9 cellular contexts compared by ENCODE assay signal in the genomic region with DNA sequence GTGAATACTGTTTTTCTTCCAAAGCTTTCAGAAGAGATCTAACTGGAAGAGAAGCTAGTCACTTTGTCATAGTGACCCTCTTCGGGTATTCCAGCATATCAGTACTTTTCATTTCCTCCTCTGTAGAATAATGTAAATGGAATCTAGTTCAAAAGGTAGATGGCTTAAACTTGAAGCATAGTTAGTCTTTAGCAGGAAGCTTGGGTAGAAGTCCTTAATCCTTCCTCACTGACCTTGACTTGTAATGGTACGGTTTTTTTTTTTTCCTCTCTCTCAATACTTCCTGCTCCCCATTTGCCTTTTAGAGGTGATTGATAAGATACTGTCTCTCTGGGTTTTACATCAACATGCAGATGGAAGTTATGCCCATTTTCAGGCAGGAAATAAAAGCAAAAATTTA. TPM values are rescaled to one million over a fixed set of nuclear protein-coding genes. Genes with fewer than 3 reads are reported as not detected.
A peak's percentile ranks its signal among the peaks of the same experiment; 100 is the strongest.
DNase-seq lines count a peak whose midpoint lies in the region; ATAC-seq, FAIRE-seq and TF ChIP-seq lines count a peak whose summit lies in the region.
"Had no signal": no experiment of that assay in that cellular context is flagged by ENCODE, and none has a peak within 500 bp of the region (broad histone marks: within the 10 kb centered on the region; RNA-seq: fewer than 3 reads in every experiment).

No MANE protein-coding gene starts in this region.

- H3K9ac ChIP-seq in ES-I3 (ENCODE audit: low read depth, low read length) (peak overlapping the region; percentile 90; the same call in 1 of the 2 replicates), endodermal cell (ENCODE audit: extremely low read depth, low read length, poor library complexity, severe bottlenecking) (peak overlapping the region; percentile 93)

- peak; percentile 30 for DNase-seq in OCI-M1 (lab: John Stamatoyannopoulos, UW)
- DNase-seq in endodermal cell = no peak
- no peak for DNase-seq in pancreas
- DNase-seq in NCI-H226 = no peak
- DNase-seq in GM10248 (ENCODE audit: extremely low spot score) = no peak
- no peak for DNase-seq in germinal center (ENCODE audit: low spot score)
- DNase-seq: KG1 had no signal

- H3K36me3 ChIP-seq in ES-I3 (ENCODE audit: insufficient read depth, low read length) (no peaks in the 10 kb centered on the region), endodermal cell (ENCODE audit: control insufficient read depth, insufficient read depth, low read length) (peaks cover 12% of the 10 kb centered on the region), pancreas (no peaks in the 10 kb centered on the region)

- WGBS in endodermal cell (ENCODE audit: insufficient coverage in 1 of 2, insufficient read length in 1 of 2), 2 experiments = 89 to 100% methylated on average over 1 of the region's 2 CpGs
- WGBS in pancreas, 2 donors = 14 to 21% methylated on average over 2 of the region's 2 CpGs

- H3K27me3 Mint-ChIP-seq in endodermal cell (ENCODE audit: insufficient read depth) = no peaks in the 10 kb centered on the region

- peak overlapping the region; percentile 87 for H3K4me3 Mint-ChIP-seq in endodermal cell

- no peak overlapping the region for H3K27ac ChIP-seq in endodermal cell (ENCODE audit: low read depth, low read length)
- peak overlapping the region in 3 of 4 donors; percentile 94 to 97 (median 97) for H3K27ac ChIP-seq in pancreas

- peak overlapping the region; percentile 96 for H3K4me3 ChIP-seq in endodermal cell (ENCODE audit: low read length)
- H3K4me3 ChIP-seq in pancreas = peak overlapping the region in 2 of 4 donors; percentile 88

- peak overlapping the region; percentile 59 for H3K27ac Mint-ChIP-seq in endodermal cell

- peaks cover 17% of the 10 kb centered on the region for H3K9me3 Mint-ChIP-seq in endodermal cell

- TF ChIP-seq CTCF in endodermal cell (conservative IDR thresholded peaks at IDR 0.05) (no peak), pancreas (IDR thresholded peaks at IDR 0.05) (no peak), GM10248 (IDR thresholded peaks at IDR 0.05; ENCODE audit: control extremely low read depth, extremely low read depth, low read depth, missing control alignments) (no peak)

- POLR2A ChIA-PET in GM10248 (lab: Yijun Ruan, JAX) = interaction anchor here (1.1 kb wide), 1 partner anchor 89 kb away, joined by 16 read pairs; no protein-coding TSS in a partner anchor

- no peaks in the 10 kb centered on the region for H3K27me3 ChIP-seq in endodermal cell (ENCODE audit: control insufficient read depth, insufficient read depth, low read length, poor library complexity, severe bottlenecking)
- no peaks in the 10 kb centered on the region for H3K27me3 ChIP-seq in pancreas

- H3K36me3 Mint-ChIP-seq in endodermal cell (ENCODE audit: low read depth) = peaks cover 14% of the 10 kb centered on the region

- ATAC-seq in pancreas = no peak
- no peak for ATAC-seq in HG03045 (IDR thresholded peaks at IDR 0.05; ENCODE audit: unreplicated experiment)

- H3K9me3 ChIP-seq in ES-I3 (ENCODE audit: control insufficient read depth, insufficient read depth, low read length) (no peaks in the 10 kb centered on the region), endodermal cell (ENCODE audit: control insufficient read depth, low read length) (peaks cover 16% of the 10 kb centered on the region), pancreas (no peaks in the 10 kb centered on the region)

- peaks cover 42% of the 10 kb centered on the region for H3K4me1 Mint-ChIP-seq in endodermal cell

- intact Hi-C loops in pancreas (cut with DNase I) = loop anchor here in 1 of 3 donors (5.0 kb wide), 1 partner anchor 79 kb away; no protein-coding TSS in a partner anchor

- no peak for FAIRE-seq in pancreas (lab: Jason Lieb, UNC)

- H3K4me1 ChIP-seq in ES-I3 (ENCODE audit: insufficient read depth, low read length) (peaks cover 7% of the 10 kb centered on the region; the same call in 1 of the 2 replicates), endodermal cell (ENCODE audit: control insufficient read depth, insufficient read depth, low read length) (peaks cover 3% of the 10 kb centered on the region), pancreas (peaks cover 0 to 39% (median 34%) of the 10 kb centered on the region in 3 donors)

- CTCF ChIA-PET in GM10248 (lab: Yijun Ruan, JAX) = interaction anchor here (1.0 to 1.7 kb wide), 7 partner anchors 11 to 158 kb away, joined by 3 to 10 read pairs (median 4); no protein-coding TSS in a partner anchor

RNA-seq across cellular contexts. Expression of gene FBXO34, which starts 1.7 kb away (rescaled TPM):
- total RNA-seq in endodermal cell = 10 to 100 TPM; 44.1 to 51.6 TPM
- 17.3 TPM for polyA plus RNA-seq in endodermal cell (2013, experiment 1 of 2)
- polyA plus RNA-seq in endodermal cell (2013, experiment 2 of 2) = 19.2 TPM
- total RNA-seq in pancreas = 10 to 100 TPM in 2 of 6 donors, 1 to 10 TPM in 4; 8.2 to 19.7 (median 9.5) TPM
- polyA plus RNA-seq in pancreas = 1 to 10 TPM; 4.6 to 7.3 TPM
